18 cellular contexts compared by ENCODE assay signal in genomic region chr4:168489616-168490015, GRCh38. TPM values are rescaled to one million over a fixed set of nuclear protein-coding genes. Genes with fewer than 3 reads are reported as not detected.
"Had no signal": no experiment of that assay in that cellular context is flagged by ENCODE, and none has a peak within 500 bp of the region (broad histone marks: within the 10 kb centered on the region; RNA-seq: fewer than 3 reads in every experiment).

No MANE protein-coding gene starts in this region.

- H3K36me3 ChIP-seq: left lung, neutrophil, spleen, tibial artery, upper lobe of right lung, vagina had no signal

- DNase-seq: effector CD4-positive, alpha-beta T cell; foreskin melanocyte; islet precursor cell; left lung; mesendoderm; naive thymus-derived CD4-positive, alpha-beta T cell; spleen; stimulated activated CD4-positive, alpha-beta T cell treated with anti-CD3 and anti-CD28 coated beads, Interleukin-15, amount 100 ng/mL, for 24 hours; stimulated activated CD4-positive, alpha-beta T cell treated with anti-CD3 and anti-CD28 coated beads, Interleukin-1b, Interleukin-23, amount 100 ng/mL, for 48 hours; stimulated activated CD4-positive, alpha-beta T cell treated with anti-CD3 and anti-CD28 coated beads, Interleukin-4, amount 100 ng/mL, for 24 hours; tibial artery; upper lobe of right lung had no signal

- H3K4me1 ChIP-seq: spleen, tibial artery, upper lobe of right lung, vagina had no signal

- H3K36me3 Mint-ChIP-seq: stimulated activated memory B cell treated with anti-CD40 and anti-IgM and Interleukin-4, amounts not matched to agents 10 μg/mL and 1 μg/mL and 100 μg/mL, for 72 hours had no signal

- ATAC-seq: left lung; naive thymus-derived CD4-positive, alpha-beta T cell; stimulated activated memory B cell treated with anti-CD40 and anti-IgM and Interleukin-4, amounts not matched to agents 10 μg/mL and 1 μg/mL and 100 μg/mL, for 72 hours; upper lobe of right lung had no signal

- H3K4me3 ChIP-seq: coronary artery, left lung, spleen, tibial artery, upper lobe of right lung, vagina had no signal

- H3K27ac Mint-ChIP-seq: naive thymus-derived CD4-positive, alpha-beta T cell; stimulated activated memory B cell treated with anti-CD40 and anti-IgM and Interleukin-4, amounts not matched to agents 10 μg/mL and 1 μg/mL and 100 μg/mL, for 72 hours; stimulated activated naive CD8-positive, alpha-beta T cell treated with anti-CD3 and anti-CD28 coated beads, Interleukin-15, Interleukin-2, amounts not matched to agents 100 ng/mL and 50 ng/mL, for 24 hours had no signal

- H3K27me3 ChIP-seq: left lung, neutrophil, tibial artery, upper lobe of right lung, vagina had no signal

- H3K9me3 ChIP-seq: left lung, neutrophil, spleen, tibial artery, upper lobe of right lung, vagina had no signal

- H3K4me3 Mint-ChIP-seq: naive thymus-derived CD4-positive, alpha-beta T cell; stimulated activated memory B cell treated with anti-CD40 and anti-IgM and Interleukin-4, amounts not matched to agents 10 μg/mL and 1 μg/mL and 100 μg/mL, for 72 hours; stimulated activated naive CD8-positive, alpha-beta T cell treated with anti-CD3 and anti-CD28 coated beads, Interleukin-15, Interleukin-2, amounts not matched to agents 100 ng/mL and 50 ng/mL, for 24 hours had no signal

- H3K27ac ChIP-seq: coronary artery, left lung, neutrophil, spleen, tibial artery, upper lobe of right lung, vagina had no signal

- H3K9me3 Mint-ChIP-seq: stimulated activated memory B cell treated with anti-CD40 and anti-IgM and Interleukin-4, amounts not matched to agents 10 μg/mL and 1 μg/mL and 100 μg/mL, for 72 hours; stimulated activated naive CD8-positive, alpha-beta T cell treated with anti-CD3 and anti-CD28 coated beads, Interleukin-15, Interleukin-2, amounts not matched to agents 100 ng/mL and 50 ng/mL, for 24 hours had no signal

- H3K4me1 Mint-ChIP-seq: stimulated activated memory B cell treated with anti-CD40 and anti-IgM and Interleukin-4, amounts not matched to agents 10 μg/mL and 1 μg/mL and 100 μg/mL, for 72 hours had no signal

RNA-seq across cellular contexts. Expression of gene DDX60L, which starts 9.3 kb away (rescaled TPM):
- polyA plus RNA-seq: neural cell had no signal
